In the genomic region with DNA sequence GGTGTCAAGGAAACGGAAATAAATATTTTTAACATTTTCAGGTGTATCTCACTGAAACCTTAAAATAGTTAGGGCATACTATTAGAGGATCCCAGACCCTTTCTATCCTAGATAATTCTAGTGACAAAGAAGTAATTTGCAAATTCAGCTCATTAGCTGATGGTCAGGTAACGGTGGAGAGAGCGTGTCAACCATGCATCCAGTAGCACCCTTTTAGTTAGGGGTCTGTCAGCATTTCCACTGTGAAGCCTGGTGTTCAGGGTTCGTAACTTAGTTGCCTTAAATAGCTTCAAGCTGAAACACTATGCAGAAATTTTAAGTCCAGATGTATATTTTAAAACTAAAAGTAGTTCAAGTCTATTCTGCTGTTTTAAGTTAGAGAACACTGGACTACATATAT, we compare ENCODE assay signal across 1 cellular context.
TF ChIP-seq lines count a peak whose summit lies in the region.

No MANE protein-coding gene starts in this region.

TF ChIP-seq in IMR-90, 13 proteins besides CTCF, POLR2A, EP300 and RAD21 (continued from another document):
- TF ChIP-seq, protein P1, sequence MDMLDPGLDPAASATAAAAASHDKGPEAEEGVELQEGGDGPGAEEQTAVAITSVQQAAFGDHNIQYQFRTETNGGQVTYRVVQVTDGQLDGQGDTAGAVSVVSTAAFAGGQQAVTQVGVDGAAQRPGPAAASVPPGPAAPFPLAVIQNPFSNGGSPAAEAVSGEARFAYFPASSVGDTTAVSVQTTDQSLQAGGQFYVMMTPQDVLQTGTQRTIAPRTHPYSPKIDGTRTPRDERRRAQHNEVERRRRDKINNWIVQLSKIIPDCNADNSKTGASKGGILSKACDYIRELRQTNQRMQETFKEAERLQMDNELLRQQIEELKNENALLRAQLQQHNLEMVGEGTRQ (IDR thresholded peaks at IDR 0.05; ENCODE audit: low read depth, low read length): no peak
- no peak for TF ChIP-seq MXI1 (IDR thresholded peaks at IDR 0.05; ENCODE audit: borderline replicate concordance, low read depth, low read length)
- no peak for TF ChIP-seq CHD1 (IDR thresholded peaks at IDR 0.05; ENCODE audit: low read depth, low read length)
- no peak for TF ChIP-seq BHLHE40 (IDR thresholded peaks at IDR 0.05; ENCODE audit: low read depth, low read length)
- TF ChIP-seq SMC3 (IDR thresholded peaks at IDR 0.05; ENCODE audit: low read depth, low read length): no peak
